In the genomic region with DNA sequence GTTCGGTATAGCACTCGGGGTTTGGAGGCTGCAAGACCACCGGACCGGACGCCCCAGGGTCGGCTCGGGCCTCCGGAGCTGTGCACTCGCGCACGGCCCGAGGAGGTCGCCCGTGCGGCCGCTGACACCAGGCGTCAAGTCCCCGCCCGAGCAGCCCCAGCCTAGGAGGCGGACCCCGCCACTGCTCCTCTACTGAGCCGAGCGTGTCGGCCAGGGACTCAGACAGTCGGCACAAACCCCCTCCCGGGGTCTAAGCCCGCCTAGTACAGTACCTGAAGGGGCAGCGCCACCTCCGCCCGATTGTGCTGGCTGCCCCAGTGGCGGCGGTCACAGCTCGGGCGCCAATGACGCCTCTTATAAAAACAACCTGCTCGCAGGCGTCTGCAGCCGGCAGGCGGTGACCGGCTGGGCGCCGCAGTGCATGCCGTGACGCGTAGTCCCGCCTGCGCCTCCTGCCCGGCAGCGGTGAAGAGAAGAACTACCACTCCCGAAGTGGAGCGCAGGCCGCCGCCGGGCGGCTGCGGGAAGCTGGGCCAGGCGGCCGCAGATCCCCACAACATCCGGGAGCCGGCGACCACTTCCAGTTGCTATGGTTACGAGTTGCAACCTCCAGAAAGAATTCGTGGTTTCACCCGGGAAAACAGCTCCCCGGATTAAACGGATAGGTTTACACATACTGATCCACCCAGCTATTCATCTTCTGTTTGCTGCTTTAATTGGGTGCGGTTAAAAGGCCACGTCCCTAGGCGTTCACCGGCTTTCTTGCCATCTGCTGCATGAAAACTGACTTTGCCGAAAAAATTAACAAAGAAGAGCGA, we compare ENCODE assay signal across 8 cellular contexts. TPM values are rescaled to one million over a fixed set of nuclear protein-coding genes. Genes with fewer than 3 reads are reported as not detected.
DNase-seq lines count a peak whose midpoint lies in the region; ATAC-seq and TF ChIP-seq lines count a peak whose summit lies in the region.

A gene with protein sequence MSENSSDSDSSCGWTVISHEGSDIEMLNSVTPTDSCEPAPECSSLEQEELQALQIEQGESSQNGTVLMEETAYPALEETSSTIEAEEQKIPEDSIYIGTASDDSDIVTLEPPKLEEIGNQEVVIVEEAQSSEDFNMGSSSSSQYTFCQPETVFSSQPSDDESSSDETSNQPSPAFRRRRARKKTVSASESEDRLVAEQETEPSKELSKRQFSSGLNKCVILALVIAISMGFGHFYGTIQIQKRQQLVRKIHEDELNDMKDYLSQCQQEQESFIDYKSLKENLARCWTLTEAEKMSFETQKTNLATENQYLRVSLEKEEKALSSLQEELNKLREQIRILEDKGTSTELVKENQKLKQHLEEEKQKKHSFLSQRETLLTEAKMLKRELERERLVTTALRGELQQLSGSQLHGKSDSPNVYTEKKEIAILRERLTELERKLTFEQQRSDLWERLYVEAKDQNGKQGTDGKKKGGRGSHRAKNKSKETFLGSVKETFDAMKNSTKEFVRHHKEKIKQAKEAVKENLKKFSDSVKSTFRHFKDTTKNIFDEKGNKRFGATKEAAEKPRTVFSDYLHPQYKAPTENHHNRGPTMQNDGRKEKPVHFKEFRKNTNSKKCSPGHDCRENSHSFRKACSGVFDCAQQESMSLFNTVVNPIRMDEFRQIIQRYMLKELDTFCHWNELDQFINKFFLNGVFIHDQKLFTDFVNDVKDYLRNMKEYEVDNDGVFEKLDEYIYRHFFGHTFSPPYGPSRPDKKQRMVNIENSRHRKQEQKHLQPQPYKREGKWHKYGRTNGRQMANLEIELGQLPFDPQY (minus strand): TSS at position 411 of the 818 bp plus-strand sequence. CDS start 18,935 bp downstream, outside the sequence.
A gene with protein sequence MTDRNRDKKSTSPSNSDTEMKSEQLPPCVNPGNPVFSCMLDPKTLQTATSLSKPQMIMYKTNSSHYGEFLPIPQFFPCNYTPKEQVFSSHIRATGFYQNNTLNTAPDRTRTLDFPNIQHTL (plus strand): TSS at position 547 of the 818 bp plus-strand sequence. CDS start 274 bp downstream, outside the sequence.

- no peaks in the 10 kb centered on the region for H3K36me3 Mint-ChIP-seq in CD14-positive monocyte

- intact Hi-C loops in CD14-positive monocyte (cut with micrococcal nuclease): loop anchor here (5.0 to 10.0 kb wide), 4 partner anchors 83 to 211 kb away; partner anchors contain the start of genes PIGB (in 1 of the 2), PIGBOS1 (in 1 of the 2) and RSL24D1 (in 1 of the 2)

- peaks cover 46% of the 10 kb centered on the region for H3K4me1 Mint-ChIP-seq in CD14-positive monocyte

- peak within 1 kb of the TSS; percentile 87 to 98 (median 88) for H3K4me3 ChIP-seq in liver (ENCODE audit: low read depth in 1 of 3, low read length in 3 of 3)

- H3K27me3 ChIP-seq in liver (ENCODE audit: control insufficient read depth in 4 of 4, insufficient read depth in 4 of 4, low read length in 3 of 4): no peaks in the 10 kb centered on the region

- no peaks in the 10 kb centered on the region for H3K9me3 ChIP-seq in liver (ENCODE audit: control insufficient read depth in 4 of 4, low read length in 3 of 4)

- H3K4me1 ChIP-seq in liver (ENCODE audit: control insufficient read depth in 4 of 4, insufficient read depth in 4 of 4, low read length in 3 of 4): peaks cover 9 to 33% (median 20%) of the 10 kb centered on the region in 4 donors

- DNase-seq in CD14-positive monocyte (ENCODE audit: low spot score) (peak; percentile 86), NCI-H69 (lab: John Stamatoyannopoulos, UW) (peak; percentile 99), dermis microvascular lymphatic vessel endothelial cell (ENCODE audit: low read depth in 2 of 2) (peak; percentile 85 to 95)
- DNase-seq in activated CD4-positive, alpha-beta T cell treated with anti-CD3 and anti-CD28 coated beads, Interleukin-2, amount 50 U/mL, for 4 hours: peak; percentile 72 to 75
- peak; percentile 89 for DNase-seq in stimulated activated CD4-positive, alpha-beta T cell treated with anti-CD3 and anti-CD28 coated beads, Interleukin-4, amount 100 ng/mL, for 24 hours

- H3K27me3 Mint-ChIP-seq in CD14-positive monocyte (ENCODE audit: low read depth in 3 of 3): no peaks in the 10 kb centered on the region

- H3K36me3 ChIP-seq in liver (ENCODE audit: control insufficient read depth in 4 of 4, insufficient read depth in 3 of 4, low read depth in 1 of 4, low read length in 3 of 4): no peaks in the 10 kb centered on the region

- ATAC-seq in GM19328 (IDR thresholded peaks at IDR 0.05; ENCODE audit: unreplicated experiment): peak; percentile 94
- ATAC-seq in HG03520 (IDR thresholded peaks at IDR 0.05; ENCODE audit: unreplicated experiment): peak; percentile 93

- TF ChIP-seq CTCF in CD14-positive monocyte (IDR thresholded peaks at IDR 0.05) (peak; percentile 90), liver (IDR thresholded peaks at IDR 0.05; ENCODE audit: low read depth, low read length, missing input control) (peak; percentile 90)

- peak within 1 kb of the TSS; percentile 95 to 98 for H3K27ac ChIP-seq in liver (ENCODE audit: low read depth in 1 of 2, low read length in 2 of 2)

- peak within 1 kb of the TSS; percentile 85 to 97 for H3K4me3 Mint-ChIP-seq in CD14-positive monocyte

- peak within 1 kb of the TSS; percentile 89 to 97 (median 94) for H3K27ac Mint-ChIP-seq in CD14-positive monocyte

- peak within 1 kb of the TSS; percentile 83 to 90 for H3K9ac ChIP-seq in liver (ENCODE audit: low read depth in 1 of 2, low read length in 2 of 2)

- TF ChIP-seq RAD21 in liver (IDR thresholded peaks at IDR 0.05): peak; percentile 38 to 46

- H3K9me3 Mint-ChIP-seq in CD14-positive monocyte: no peaks in the 10 kb centered on the region

- WGBS in liver: under 1% methylated on average over 72 of the region's 72 CpGs

TF ChIP-seq in liver, 16 proteins besides CTCF, POLR2A, EP300 and RAD21 (continues in another document):
- TF ChIP-seq TAF1 (conservative IDR thresholded peaks at IDR 0.05) (peak; percentile 71), FOXA1 (IDR thresholded peaks at IDR 0.05) (no peak), ZBTB33 (IDR thresholded peaks at IDR 0.05) (no peak), JUND (IDR thresholded peaks at IDR 0.05) (no peak), GABPA (IDR thresholded peaks at IDR 0.05 in 1 of 2, conservative IDR thresholded peaks at IDR 0.05 in 1 of 2) (peak; percentile 48 to 82), FOXA2 (IDR thresholded peaks at IDR 0.05) (no peak), RXRA (IDR thresholded peaks at IDR 0.05) (peak; percentile 72 to 77), YY1 (IDR thresholded peaks at IDR 0.05) (peak; percentile 88), HNF4G (IDR thresholded peaks at IDR 0.05) (no peak), EGR1 (IDR thresholded peaks at IDR 0.05; ENCODE audit: low read depth in 2 of 2) (no peak), HNF4A (conservative IDR thresholded peaks at IDR 0.05) (no peak)
- TF ChIP-seq, protein P1, sequence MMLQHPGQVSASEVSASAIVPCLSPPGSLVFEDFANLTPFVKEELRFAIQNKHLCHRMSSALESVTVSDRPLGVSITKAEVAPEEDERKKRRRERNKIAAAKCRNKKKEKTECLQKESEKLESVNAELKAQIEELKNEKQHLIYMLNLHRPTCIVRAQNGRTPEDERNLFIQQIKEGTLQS (IDR thresholded peaks at IDR 0.05): no peak
- TF ChIP-seq, protein P2, sequence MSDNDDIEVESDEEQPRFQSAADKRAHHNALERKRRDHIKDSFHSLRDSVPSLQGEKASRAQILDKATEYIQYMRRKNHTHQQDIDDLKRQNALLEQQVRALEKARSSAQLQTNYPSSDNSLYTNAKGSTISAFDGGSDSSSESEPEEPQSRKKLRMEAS (IDR thresholded peaks at IDR 0.05): no peak

RNA-seq across cellular contexts. Expression of the first gene that starts in this region (rescaled TPM):
- 100 to 1,000 TPM; 145 to 196 TPM for polyA plus RNA-seq in CD14-positive monocyte
- total RNA-seq in dermis microvascular lymphatic vessel endothelial cell: 38.6 and 47.2 TPM in 2 replicates
- 10 to 100 TPM; 21.5 to 89.1 TPM for total RNA-seq in liver
- polyA plus RNA-seq in liver: 10 to 100 TPM; 35.0 to 71.4 TPM

RNA-seq across cellular contexts. Expression of the second gene that starts in this region (rescaled TPM):
- polyA plus RNA-seq in CD14-positive monocyte (1 to 10 TPM in 1 of 2 donors, under 1 TPM in 1; 0.61 to 1.3 TPM), liver (under 1 TPM; 0.78 to 0.83 TPM)
- total RNA-seq in dermis microvascular lymphatic vessel endothelial cell (0.89 and 1.0 TPM in 2 replicates), liver (under 1 TPM in 1 of 2 donors, not detected in 1; 0.23 TPM)

Comparison
In these comparisons a context has a peak if more than half of its experiments do, and no peak if none do; other contexts are left out.
1. Peak in every context shown above with its lines: DNase-seq, ATAC-seq, H3K4me3 ChIP-seq and H3K27ac ChIP-seq.